Comparison of ENCODE assay signal across 6 cellular contexts in the genomic region with DNA sequence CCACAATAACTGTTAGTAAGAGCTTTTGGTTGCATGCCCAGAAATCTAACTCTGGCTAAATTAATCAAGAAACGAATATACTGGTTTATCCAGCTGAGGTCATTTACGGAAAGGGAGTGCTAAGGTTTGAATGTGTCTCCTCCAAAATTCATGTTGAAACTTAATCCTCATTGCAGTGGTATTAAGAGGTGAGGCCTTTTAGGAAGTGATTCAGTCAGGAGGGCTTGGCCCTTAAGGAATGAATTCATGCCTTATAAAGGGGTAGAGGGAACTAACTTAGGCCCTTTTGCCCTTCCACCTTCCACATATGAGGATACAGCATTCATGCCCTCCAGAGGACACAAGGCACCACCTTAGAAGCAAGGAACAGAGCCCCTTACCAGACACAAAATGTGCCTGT.
DNase-seq lines count a peak whose midpoint lies in the region; ATAC-seq, FAIRE-seq and TF ChIP-seq lines count a peak whose summit lies in the region.
"Not testable (repeated sequence)": the region's sequence is repeated elsewhere in the genome, so short reads cannot be mapped to it uniquely, and the experiment has no call there.

No MANE protein-coding gene starts in this region.

- dilution Hi-C loops in mammary epithelial cell (cut with HindIII; ENCODE audit: low sequenced_read_pairs): not testable (repeated sequence)

- DNase-seq in RWPE2 (ENCODE audit: low spot score): not testable (repeated sequence)
- peak; percentile 25 for DNase-seq in mammary epithelial cell
- DNase-seq in bronchial epithelial cell (ENCODE audit: low read depth): peak; percentile 0
- DNase-seq in epithelial cell of esophagus (ENCODE audit: low read depth): peak; percentile 0
- DNase-seq in foreskin keratinocyte: peak; percentile 7 to 16

- no CpG with 5 or more reads among the region's 2 CpGs for WGBS in mammary epithelial cell (ENCODE audit: low coverage, missing lambda C conversion rate)

- in situ Hi-C loops in mammary epithelial cell (cut with MboI; ENCODE audit: low sequenced_read_pairs in 2 of 2): not testable (repeated sequence)

- not testable (repeated sequence) for H3K79me2 ChIP-seq in mammary epithelial cell (ENCODE audit: insufficient read depth, low read length)

- BruUV-seq in mammary epithelial cell (replicated peaks; lab: Mats Ljungman, UMichigan): not testable (repeated sequence)

- not testable (repeated sequence) for H2AFZ ChIP-seq in mammary epithelial cell (ENCODE audit: low read depth, low read length)

- TF ChIP-seq CTCF in RWPE2 (IDR thresholded peaks at IDR 0.05; ENCODE audit: poor library complexity, severe bottlenecking); mammary epithelial cell (conservative IDR thresholded peaks at IDR 0.05 in 1 of 2, IDR thresholded peaks at IDR 0.05 in 1 of 2; ENCODE audit: extremely low read depth in 1 of 2, insufficient read depth in 1 of 2, low read depth in 1 of 2, low read length in 2 of 2); bronchial epithelial cell (IDR thresholded peaks at IDR 0.05; ENCODE audit: insufficient read depth, low read length, severe bottlenecking); epithelial cell of esophagus (IDR thresholded peaks at IDR 0.05; ENCODE audit: insufficient read depth, low read depth, low read length, missing control alignments); foreskin keratinocyte (conservative IDR thresholded peaks at IDR 0.05): not testable (repeated sequence)

- intact Hi-C loops in mammary epithelial cell (cut with micrococcal nuclease): not testable (repeated sequence)

- H4K20me1 ChIP-seq in mammary epithelial cell (ENCODE audit: insufficient read depth, low read length): not testable (repeated sequence)

- H3K36me3 ChIP-seq in RWPE2 (ENCODE audit: low read depth); mammary epithelial cell (ENCODE audit: insufficient read depth, low read length); bronchial epithelial cell (ENCODE audit: control insufficient read depth, insufficient read depth, low read length): not testable (repeated sequence)

- CTCF ChIA-PET in mammary epithelial cell (lab: Charles Lee; ENCODE audit: low non-redundant PET): not testable (repeated sequence)

- H3K27me3 ChIP-seq in RWPE2 (ENCODE audit: insufficient read depth, poor library complexity, severe bottlenecking); mammary epithelial cell (ENCODE audit: insufficient read depth, low read length); bronchial epithelial cell (ENCODE audit: control insufficient read depth, insufficient read depth, low read length); foreskin keratinocyte: not testable (repeated sequence)

- not testable (repeated sequence) for H3K4me2 ChIP-seq in mammary epithelial cell (ENCODE audit: insufficient read depth, low read depth, low read length)

- FAIRE-seq in bronchial epithelial cell (lab: Jason Lieb, UNC): not testable (repeated sequence)

- H3K9me3 ChIP-seq in RWPE2 (ENCODE audit: severe bottlenecking); mammary epithelial cell (replicated peaks; ENCODE audit: insufficient read depth, low read length): not testable (repeated sequence)

- H3K9ac ChIP-seq in mammary epithelial cell (ENCODE audit: insufficient read depth, low read length): not testable (repeated sequence)

- ATAC-seq in RWPE2 (ENCODE audit: low read depth) (peak; percentile 38), esophagus mucosa (peak; percentile 92), foreskin keratinocyte (peak; percentile 55)

- H3K4me1 ChIP-seq in RWPE2 (ENCODE audit: insufficient read depth, poor library complexity, severe bottlenecking); mammary epithelial cell (ENCODE audit: insufficient read depth, low read length); foreskin keratinocyte: not testable (repeated sequence)

- not testable (repeated sequence) for H3K27ac ChIP-seq in RWPE2 (ENCODE audit: poor library complexity, severe bottlenecking); mammary epithelial cell (ENCODE audit: insufficient read depth, low read depth, low read length); foreskin keratinocyte

- H3K4me3 ChIP-seq in RWPE2 (ENCODE audit: severe bottlenecking); mammary epithelial cell (replicated peaks in 1 of 3; ENCODE audit: insufficient read depth in 1 of 3, low read depth in 2 of 3, low read length in 3 of 3); bronchial epithelial cell (ENCODE audit: low read depth, low read length); epithelial cell of esophagus (ENCODE audit: low read length): not testable (repeated sequence)

Comparison
In these comparisons a context has a peak if more than half of its experiments do, and no peak if none do; other contexts are left out.
1. ATAC-seq: peak in every context shown above with its lines; median percentile 92 in esophagus mucosa; 55 in foreskin keratinocyte; 38 in RWPE2.